25 cellular contexts compared by ENCODE assay signal in genomic region chr18:22483407-22483806, GRCh38.
"Had no signal": no experiment of that assay in that cellular context is flagged by ENCODE, and none has a peak within 500 bp of the region (broad histone marks: within the 10 kb centered on the region; RNA-seq: fewer than 3 reads in every experiment).

No MANE protein-coding gene starts in this region.

- ATAC-seq: psoas muscle; right cardiac atrium; right lobe of liver; stimulated activated effector memory CD8-positive, alpha-beta T cell treated with anti-CD3 and anti-CD28 coated beads, Interleukin-12 subunit alpha, Interleukin-12 subunit beta, amount 100 ng/mL, for 72 hours; stimulated activated naive B cell treated with anti-CD40 and anti-IgM and Interleukin-4, amounts not matched to agents 10 μg/mL and 1 μg/mL and 100 μg/mL, for 72 hours had no signal

- H2AFZ ChIP-seq: neural progenitor cell, parathyroid adenoma had no signal

- H3K9ac ChIP-seq: neural progenitor cell, parathyroid adenoma had no signal

- H3K4me2 ChIP-seq: neural progenitor cell had no signal

- DNase-seq: occipital lobe; ovary; posterior cingulate gyrus; psoas muscle; right cardiac atrium; right lobe of liver; sigmoid colon; small intestine; stimulated activated CD4-positive, alpha-beta T cell treated with anti-CD3 and anti-CD28 coated beads, Interleukin-15, amount 100 ng/mL, for 24 hours; stimulated activated CD4-positive, alpha-beta T cell treated with anti-CD3 and anti-CD28 coated beads, Interleukin-2, amount 100 ng/mL, for 24 hours; stimulated activated CD4-positive, alpha-beta T cell treated with anti-CD3 and anti-CD28 coated beads, Interleukin-2, amount 100 ng/mL, for 48 hours; stimulated activated CD4-positive, alpha-beta T cell treated with anti-CD3 and anti-CD28 coated beads, Interleukin-4, amount 100 ng/mL, for 24 hours; stimulated activated naive B cell treated with anti-CD40 and anti-IgM and Interleukin-4, amounts not matched to agents 10 μg/mL and 1 μg/mL and 100 μg/mL, for 72 hours; stimulated activated naive CD4-positive, alpha-beta T cell treated with Interleukin-2 at 50 U/mL for 16 hours; stomach; thyroid gland; trophoblast cell; upper lobe of left lung had no signal

- H3K27ac ChIP-seq: neural progenitor cell, ovary, parathyroid adenoma, psoas muscle, right lobe of liver, sigmoid colon, stomach, thoracic aorta, thyroid gland, tibial nerve, upper lobe of left lung, vagina had no signal

- H3K4me3 ChIP-seq: neural progenitor cell, ovary, psoas muscle, right lobe of liver, sigmoid colon, stomach, thoracic aorta, thyroid gland, tibial nerve, upper lobe of left lung, vagina had no signal

- H3K27me3 ChIP-seq: neural progenitor cell, ovary, right lobe of liver, sigmoid colon, stomach, thyroid gland, tibial nerve, upper lobe of left lung, vagina had no signal

- H3K4me1 ChIP-seq: neural progenitor cell, parathyroid adenoma, psoas muscle, sigmoid colon, stomach, tibial nerve, upper lobe of left lung, vagina had no signal

- H3K9me3 ChIP-seq: ovary, psoas muscle, right lobe of liver, stomach, thoracic aorta, thyroid gland, tibial nerve, upper lobe of left lung, vagina had no signal

- H3K79me2 ChIP-seq: parathyroid adenoma had no signal

- FAIRE-seq: small intestine, urothelium cell line had no signal

- H3K36me3 ChIP-seq: neural progenitor cell, ovary, right lobe of liver, sigmoid colon, stomach, thoracic aorta, thyroid gland, tibial nerve, upper lobe of left lung, vagina had no signal
